Comparison of ENCODE assay signal across 15 cellular contexts in the genomic region with DNA sequence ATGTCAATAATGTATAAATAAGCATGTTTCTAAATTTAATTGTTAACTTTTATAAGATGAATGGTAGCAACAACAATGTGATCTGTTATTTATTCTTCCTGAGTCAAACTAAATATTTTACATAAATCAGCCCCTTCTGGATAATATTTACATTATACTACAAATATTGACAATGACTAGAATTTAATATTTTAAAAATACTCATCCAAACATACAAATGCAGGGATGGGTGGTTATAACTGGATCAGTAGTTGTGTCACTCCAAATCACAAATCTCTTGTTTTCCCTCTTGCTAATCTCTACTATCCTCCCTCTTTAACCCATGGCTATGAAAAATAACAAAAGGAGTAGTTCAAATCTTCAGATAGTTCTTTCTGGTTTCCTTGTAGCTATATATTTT.
DNase-seq lines count a peak whose midpoint lies in the region; TF ChIP-seq lines count a peak whose summit lies in the region.
"Had no signal": no experiment of that assay in that cellular context is flagged by ENCODE, and none has a peak within 500 bp of the region (broad histone marks: within the 10 kb centered on the region; RNA-seq: fewer than 3 reads in every experiment).

No MANE protein-coding gene starts in this region.

- CTCF ChIA-PET in mammary epithelial cell (lab: Charles Lee; ENCODE audit: low non-redundant PET) (no interaction called here), MCF 10A (lab: Yijun Ruan, JAX) (no interaction called here)

- no peak overlapping the region for H3K9ac ChIP-seq in mammary epithelial cell (ENCODE audit: insufficient read depth, low read length)

- dilution Hi-C loops in mammary epithelial cell (cut with HindIII; ENCODE audit: low sequenced_read_pairs) = no loop called here

- H3K36me3 ChIP-seq in mammary epithelial cell (ENCODE audit: insufficient read depth, low read length) = no peaks in the 10 kb centered on the region

- H3K27ac Mint-ChIP-seq in MCF 10A (ENCODE audit: low read depth, unreplicated experiment) = no peak overlapping the region
- H3K27ac Mint-ChIP-seq: CD4-positive, alpha-beta T cell; H9 had no signal

- peaks cover 18% of the 10 kb centered on the region for H3K4me1 ChIP-seq in mammary epithelial cell (ENCODE audit: insufficient read depth, low read length)
- H3K4me1 ChIP-seq: Caco-2 had no signal

- H3K4me3 Mint-ChIP-seq in MCF 10A (ENCODE audit: unreplicated experiment) = no peak overlapping the region
- H3K4me3 Mint-ChIP-seq: CD4-positive, alpha-beta T cell; H9 had no signal

- H3K27ac ChIP-seq in mammary epithelial cell (ENCODE audit: insufficient read depth, low read depth, low read length) (no peak overlapping the region), VCaP (peak overlapping the region; percentile 37)
- H3K27ac ChIP-seq: C4-2B had no signal

- in situ Hi-C loops in mammary epithelial cell (cut with MboI; ENCODE audit: low sequenced_read_pairs in 2 of 2) = no loop called here

- peaks cover 20% of the 10 kb centered on the region for H3K4me1 Mint-ChIP-seq in MCF 10A (ENCODE audit: insufficient read depth, unreplicated experiment)

- no peaks in the 10 kb centered on the region for H4K20me1 ChIP-seq in mammary epithelial cell (ENCODE audit: insufficient read depth, low read length)

- no peaks in the 10 kb centered on the region for H3K27me3 Mint-ChIP-seq in MCF 10A (ENCODE audit: insufficient read depth, unreplicated experiment)
- H3K27me3 Mint-ChIP-seq: CD4-positive, alpha-beta T cell had no signal

- DNase-seq in mammary epithelial cell (no peak), MCF 10A (ENCODE audit: unreplicated experiment) (no peak), LHCN-M2 (ENCODE audit: low read depth) (peak; percentile 2), A172 (ENCODE audit: low spot score) (no peak)
- DNase-seq in stimulated activated CD4-positive, alpha-beta T cell treated with anti-CD3 and anti-CD28 coated beads, Interleukin-4, amount 100 ng/mL, for 4 hours = no peak
- no peak for DNase-seq in activated CD4-positive, alpha-beta T cell treated with anti-CD3 and anti-CD28 coated beads for 48 hours
- DNase-seq: 8988T; ACHN; Caco-2; CD4-positive, alpha-beta T cell; DMS79 treated with DMSO at 0.1 percent for 48 hours; GF-D8; H9 had no signal

- POLR2A ChIA-PET in MCF 10A (lab: Yijun Ruan, JAX) = interaction anchor here (1.2 to 1.3 kb wide), 2 partner anchors 11 to 13 kb away, joined by 4 read pairs; no protein-coding TSS in a partner anchor

- H3K36me3 Mint-ChIP-seq in MCF 10A (ENCODE audit: insufficient read depth, unreplicated experiment) = no peaks in the 10 kb centered on the region

- H3K27me3 ChIP-seq in mammary epithelial cell (ENCODE audit: insufficient read depth, low read length) = no peaks in the 10 kb centered on the region

- H3K9me3 ChIP-seq in mammary epithelial cell (replicated peaks; ENCODE audit: insufficient read depth, low read length) = no peaks in the 10 kb centered on the region
- H3K9me3 ChIP-seq: Caco-2 had no signal

- H3K79me2 ChIP-seq in mammary epithelial cell (ENCODE audit: insufficient read depth, low read length) = no peaks in the 10 kb centered on the region

- H3K4me3 ChIP-seq in mammary epithelial cell (replicated peaks in 1 of 3; ENCODE audit: insufficient read depth in 1 of 3, low read depth in 2 of 3, low read length in 3 of 3) = no peak overlapping the region

- intact Hi-C loops in mammary epithelial cell (cut with micrococcal nuclease) = no loop called here
- intact Hi-C loops in MCF 10A (cut with micrococcal nuclease) = no loop called here

- peak overlapping the region; percentile 44 for H3K4me2 ChIP-seq in mammary epithelial cell (ENCODE audit: insufficient read depth, low read depth, low read length)

- H2AFZ ChIP-seq in mammary epithelial cell (ENCODE audit: low read depth, low read length) = no peak overlapping the region

- BruUV-seq in mammary epithelial cell (replicated peaks; lab: Mats Ljungman, UMichigan) (no TSS peak), MCF 10A (replicated peaks; lab: Mats Ljungman, UMichigan) (no TSS peak)

- TF ChIP-seq CTCF in mammary epithelial cell (conservative IDR thresholded peaks at IDR 0.05 in 1 of 2, IDR thresholded peaks at IDR 0.05 in 1 of 2; ENCODE audit: extremely low read depth in 1 of 2, insufficient read depth in 1 of 2, low read depth in 1 of 2, low read length in 2 of 2) = no peak
- no peak for TF ChIP-seq CTCF in MCF 10A (IDR thresholded peaks at IDR 0.05; ENCODE audit: unreplicated experiment)
- TF ChIP-seq CTCF in VCaP (conservative IDR thresholded peaks at IDR 0.05) = no peak

- peaks cover 7% of the 10 kb centered on the region for H3K9me3 Mint-ChIP-seq in MCF 10A (ENCODE audit: unreplicated experiment)
